Comparison of ENCODE assay signal across 17 cellular contexts in genomic region chr15:42785569-42785968, GRCh38. TPM values are rescaled to one million over a fixed set of nuclear protein-coding genes. Genes with fewer than 3 reads are reported as not detected.
DNase-seq lines count a peak whose midpoint lies in the region; ATAC-seq, FAIRE-seq and TF ChIP-seq lines count a peak whose summit lies in the region.
"Had no signal": no experiment of that assay in that cellular context is flagged by ENCODE, and none has a peak within 500 bp of the region (broad histone marks: within the 10 kb centered on the region; RNA-seq: fewer than 3 reads in every experiment).

No MANE protein-coding gene starts in this region.

- no peak overlapping the region for H3K4me2 ChIP-seq in HepG2 (ENCODE audit: low read depth, low read length)
- H3K4me2 ChIP-seq in K562 (ENCODE audit: insufficient read depth, low read length): no peak overlapping the region
- H3K4me2 ChIP-seq: BLaER1 treated with 17β-estradiol and CSF1 and Interleukin-3, amounts not matched to agents 10 nM and 100 nM had no signal

- H2AFZ ChIP-seq in HepG2 (ENCODE audit: low read length) (no peak overlapping the region), K562 (ENCODE audit: low read depth, low read length) (no peak overlapping the region)

- H4K20me1 ChIP-seq in HepG2 (ENCODE audit: insufficient read depth, low read length): no peaks in the 10 kb centered on the region
- no peaks in the 10 kb centered on the region for H4K20me1 ChIP-seq in K562 (replicated peaks; ENCODE audit: control insufficient read depth, insufficient read depth, low read length)
- H4K20me1 ChIP-seq: BLaER1 treated with 17β-estradiol and CSF1 and Interleukin-3, amounts not matched to agents 10 nM and 100 nM had no signal

- TF ChIP-seq RAD21 in HepG2 (CRISPR knock-in tag; IDR thresholded peaks at IDR 0.05): no peak
- no peak for TF ChIP-seq RAD21 in K562 (CRISPR knock-in tag; conservative IDR thresholded peaks at IDR 0.05 in 1 of 2, IDR thresholded peaks at IDR 0.05 in 1 of 2)

- 96% methylated on average over 2 of the region's 2 CpGs for WGBS in HepG2 (ENCODE audit: low lambda C conversion rate)
- 92% methylated on average over 2 of the region's 2 CpGs for WGBS in right lobe of liver (ENCODE audit: insufficient coverage, low coverage, low lambda C conversion rate, missing lambda C conversion rate)
- WGBS in K562 (ENCODE audit: insufficient coverage, low coverage, missing lambda C conversion rate): 63% methylated on average over 2 of the region's 2 CpGs

- no peak for DNase-seq in HepG2 (ENCODE audit: low spot score)
- no peak for DNase-seq in right lobe of liver
- DNase-seq in NCI-H2227 (lab: John Stamatoyannopoulos, UW; ENCODE audit: unreplicated experiment): peak; percentile 62
- DNase-seq in K562 (ENCODE audit: extremely low read depth in 1 of 4, low spot score in 3 of 4): no peak
- no peak for DNase-seq in HuH-7 (ENCODE audit: low spot score)
- no peak for DNase-seq in SKM-1 treated with dmso at 0.1 percent for 144 hours (lab: John Stamatoyannopoulos, UW; ENCODE audit: unreplicated experiment)
- no peak for DNase-seq in cerebellum (ENCODE audit: low spot score)
- DNase-seq: 8988T; Calu3; CD8-positive, alpha-beta T cell; DMS79 treated with DMSO at 0.1 percent for 48 hours; GF-D8; H9 had no signal

- H3K4me3 ChIP-seq in HepG2 (replicated peaks in 1 of 3; ENCODE audit: insufficient read depth in 1 of 3, low read depth in 2 of 3, low read length in 3 of 3) (no peak overlapping the region), right lobe of liver (no peak overlapping the region), K562 (no peak overlapping the region)
- H3K4me3 ChIP-seq: BLaER1 treated with 17β-estradiol and CSF1 and Interleukin-3, amounts not matched to agents 10 nM and 100 nM had no signal

- CTCF ChIA-PET in HepG2 (lab: Yijun Ruan, JAX; ENCODE audit: low intra/inter-chr PET ratio, low total read pairs) (no interaction called here), K562 (lab: Yijun Ruan, JAX; ENCODE audit: low intra/inter-chr PET ratio) (no interaction called here)

- POLR2A ChIA-PET in HepG2 (lab: Yijun Ruan, JAX): no interaction called here
- POLR2A ChIA-PET in K562 (lab: Yijun Ruan, JAX): no interaction called here

- H3K9me3 ChIP-seq in HepG2 (ENCODE audit: low read length) (no peaks in the 10 kb centered on the region), right lobe of liver (no peaks in the 10 kb centered on the region), K562 (replicated peaks; ENCODE audit: control insufficient read depth, insufficient read depth, low read depth, low read length) (no peaks in the 10 kb centered on the region)
- H3K9me3 ChIP-seq: BLaER1 treated with 17β-estradiol and CSF1 and Interleukin-3, amounts not matched to agents 10 nM and 100 nM had no signal

- in situ Hi-C loops in HepG2 (cut with HindIII; ENCODE audit: extremely low pct_ligation_motif_present, low pct_unique_long_range_greater_than_20kb): no loop called here
- in situ Hi-C loops in K562 (cut with MboI): no loop called here

- TF ChIP-seq EP300 in HepG2 (IDR thresholded peaks at IDR 0.05; ENCODE audit: low read depth in 2 of 2, low read length in 2 of 2): no peak
- no peak for TF ChIP-seq EP300 in HepG2 (CRISPR knock-in tag; IDR thresholded peaks at IDR 0.05; ENCODE audit: borderline replicate concordance)
- TF ChIP-seq EP300 in K562 (IDR thresholded peaks at IDR 0.05; ENCODE audit: low read length): no peak

- H3K27ac ChIP-seq in HepG2 (ENCODE audit: extremely low read length, insufficient read depth, low read length) (no peak overlapping the region), right lobe of liver (no peak overlapping the region), K562 (ENCODE audit: extremely low read depth, low read depth, low read length) (no peak overlapping the region)
- H3K27ac ChIP-seq: BLaER1 treated with 17β-estradiol and CSF1 and Interleukin-3, amounts not matched to agents 10 nM and 100 nM had no signal

- TF ChIP-seq CTCF in HepG2 (CRISPR knock-in tag; IDR thresholded peaks at IDR 0.05): no peak
- no peak for TF ChIP-seq CTCF in right lobe of liver (IDR thresholded peaks at IDR 0.05)
- TF ChIP-seq CTCF in K562 (IDR thresholded peaks at IDR 0.05 in 2 of 3, conservative IDR thresholded peaks at IDR 0.05 in 1 of 3; ENCODE audit: insufficient read depth in 2 of 3, low read depth in 1 of 3, low read length in 3 of 3): no peak

- H3K79me2 ChIP-seq in HepG2 (ENCODE audit: insufficient read depth, low read length): no peaks in the 10 kb centered on the region
- no peaks in the 10 kb centered on the region for H3K79me2 ChIP-seq in K562 (ENCODE audit: control insufficient read depth, insufficient read depth, low read length)

- no peak for ATAC-seq in HepG2
- ATAC-seq in right lobe of liver: no peak
- ATAC-seq in K562: no peak
- no peak for ATAC-seq in HG03457 (IDR thresholded peaks at IDR 0.05; ENCODE audit: unreplicated experiment)
- ATAC-seq: CD8-positive, alpha-beta T cell had no signal

- BruUV-seq in HepG2 (replicated peaks; lab: Mats Ljungman, UMichigan): no TSS peak
- no TSS peak for BruUV-seq in K562 (replicated peaks; lab: Mats Ljungman, UMichigan)

- FAIRE-seq in HepG2 (lab: Jason Lieb, UNC): no peak
- no peak for FAIRE-seq in K562 (lab: Jason Lieb, UNC)
- FAIRE-seq: GM19239, H1 had no signal

- no peaks in the 10 kb centered on the region for H3K9me1 ChIP-seq in K562 (ENCODE audit: control insufficient read depth, insufficient read depth, low read length)

- TF ChIP-seq POLR2A in HepG2 (IDR thresholded peaks at IDR 0.05; ENCODE audit: insufficient read depth in 1 of 2, low read depth in 2 of 2, low read length in 2 of 2) (no peak), right lobe of liver (IDR thresholded peaks at IDR 0.05) (no peak), K562 (conservative IDR thresholded peaks at IDR 0.05) (no peak)

- H3K4me1 ChIP-seq in HepG2 (ENCODE audit: insufficient read depth, low read length) (no peaks in the 10 kb centered on the region), right lobe of liver (no peaks in the 10 kb centered on the region), K562 (replicated peaks in 1 of 2; ENCODE audit: control insufficient read depth in 2 of 2, insufficient read depth in 2 of 2, low read length in 2 of 2) (no peaks in the 10 kb centered on the region)

- H3K36me3 ChIP-seq in HepG2 (replicated peaks in 1 of 2; ENCODE audit: control insufficient read depth in 1 of 2, insufficient read depth in 2 of 2, low read length in 2 of 2): peaks cover 0 to 5% of the 10 kb centered on the region in 2 experiments; a peak in 1 of 5 replicates
- peaks cover 0 to 6% (median 0%) of the 10 kb centered on the region in 4 donors for H3K36me3 ChIP-seq in right lobe of liver
- peaks cover 7% of the 10 kb centered on the region; the same call in 1 of the 3 replicates for H3K36me3 ChIP-seq in K562 (ENCODE audit: control insufficient read depth, insufficient read depth, low read length)

- H3K9ac ChIP-seq in HepG2 (ENCODE audit: insufficient read depth, low read depth, low read length) (no peak overlapping the region), K562 (ENCODE audit: insufficient read depth in 1 of 2, low read depth in 2 of 2, low read length in 2 of 2) (no peak overlapping the region)
- H3K9ac ChIP-seq: BLaER1 treated with 17β-estradiol and CSF1 and Interleukin-3, amounts not matched to agents 10 nM and 100 nM had no signal

- H3K27me3 ChIP-seq in HepG2 (ENCODE audit: control insufficient read depth in 1 of 2, insufficient read depth in 2 of 2, low read length in 2 of 2) (no peaks in the 10 kb centered on the region), right lobe of liver (no peaks in the 10 kb centered on the region), K562 (ENCODE audit: control insufficient read depth in 2 of 2, insufficient read depth in 2 of 2, low read length in 2 of 2) (no peaks in the 10 kb centered on the region)
- H3K27me3 ChIP-seq: BLaER1 treated with 17β-estradiol and CSF1 and Interleukin-3, amounts not matched to agents 10 nM and 100 nM had no signal

- intact Hi-C loops in HepG2 (cut with micrococcal nuclease; ENCODE audit: unreplicated experiment) (no loop called here), right lobe of liver (cut with DNase I) (no loop called here), K562 (cut with micrococcal nuclease) (no loop called here)

RNA-seq across cellular contexts. Expression of gene CDAN1, which starts 48.6 kb away (rescaled TPM):
- 10.8 and 16.1 TPM in 2 replicates for total RNA-seq in HepG2 (2016; rRNA removed; fragmentation: Illumina TruSeq; extraction: Trizol)
- 5.1 and 5.9 TPM in 2 replicates for total RNA-seq in HepG2 (2016; cell fraction: cytosol; rRNA removed; fragmentation: Illumina TruSeq; extraction: Trizol; ENCODE audit: low read depth)
- 8.8 and 15.2 TPM in 2 replicates for total RNA-seq in HepG2 (2016; cell fraction: insoluble cytoplasmic fraction; rRNA removed; fragmentation: Illumina TruSeq; extraction: Trizol)
- 6.3 and 6.5 TPM in 2 replicates for total RNA-seq in HepG2 (2016; cell fraction: membrane; rRNA removed; fragmentation: Illumina TruSeq; extraction: Trizol)
- total RNA-seq in HepG2 (2016; cell fraction: nucleus; rRNA removed; fragmentation: Illumina TruSeq; extraction: Trizol): 17.7 and 18.9 TPM in 2 replicates
- polyA plus RNA-seq in HepG2 (2011; rRNA removed): 5.0 and 7.3 TPM in 2 replicates
- 3.8 and 4.0 TPM in 2 replicates for polyA plus RNA-seq in HepG2 (2011; cell fraction: cytosol; rRNA removed)
- 19.5 and 23.8 TPM in 2 replicates for polyA plus RNA-seq in HepG2 (2011; cell fraction: nucleus; rRNA removed)
- polyA plus RNA-seq in HepG2 (2012): 7.2 and 7.6 TPM in 2 replicates
- 1.5 and 1.7 TPM in 2 replicates for polyA plus RNA-seq in HepG2 (2016; cell fraction: cytosol; fragmentation: Illumina TruSeq; extraction: Trizol; ENCODE audit: low read depth)
- 7.6 and 9.1 TPM in 2 replicates for polyA plus RNA-seq in HepG2 (2016; cell fraction: insoluble cytoplasmic fraction; fragmentation: Illumina TruSeq; extraction: Trizol; ENCODE audit: low read depth)
- 2.6 and 3.4 TPM in 2 replicates for polyA plus RNA-seq in HepG2 (2016; cell fraction: membrane; fragmentation: Illumina TruSeq; extraction: Trizol; ENCODE audit: low read depth)
- polyA plus RNA-seq in HepG2 (2016; cell fraction: nucleus; fragmentation: Illumina TruSeq; extraction: Trizol; ENCODE audit: insufficient read depth, low read depth): 33.4 and 36.1 TPM in 2 replicates
- 9.8 and 12.9 TPM in 2 replicates for polyA minus RNA-seq in HepG2 (2011; rRNA and poly(A)+ RNA removed; ENCODE audit: low replicate concordance)
- polyA minus RNA-seq in HepG2 (2011; cell fraction: cytosol; rRNA and poly(A)+ RNA removed): 4.0 and 5.0 TPM in 2 replicates
- polyA minus RNA-seq in HepG2 (2011; cell fraction: nucleus; rRNA and poly(A)+ RNA removed): 16.9 and 18.9 TPM in 2 replicates
- 1 to 10 TPM; 5.0 to 8.2 (median 6.3) TPM for total RNA-seq in right lobe of liver
- 42.0 and 69.0 TPM in 2 replicates for total RNA-seq in K562 (2011; cell fraction: chromatin; rRNA removed; ENCODE audit: low replicate concordance)
- 42.7 and 48.0 TPM in 2 replicates for total RNA-seq in K562 (2011; cell fraction: nucleolus; rRNA removed)
- 37.2 and 43.0 TPM in 2 replicates for total RNA-seq in K562 (2011; cell fraction: nucleoplasm; rRNA removed)
- 28.3 and 31.8 TPM in 2 replicates for total RNA-seq in K562 (2014; rRNA removed)
- total RNA-seq in K562 (2014; rRNA removed; fragmentation: Illumina TruSeq; extraction: Trizol): 9.2 and 10.3 TPM in 2 replicates
- 17.8 TPM in 2 replicates for total RNA-seq in K562 (2015; rRNA removed; fragmentation: Illumina TruSeq; extraction: Trizol)
- total RNA-seq in K562 (2021): 34.4 and 36.5 TPM in 2 replicates
- polyA plus RNA-seq in K562 (2011; rRNA removed): 11.0 and 11.7 TPM in 2 replicates
- 10.8 and 12.5 TPM in 2 replicates for polyA plus RNA-seq in K562 (2011; cell fraction: cytosol; rRNA removed)
- 26.0 and 32.8 TPM in 2 replicates for polyA plus RNA-seq in K562 (2011; cell fraction: nucleus; rRNA removed)
- 20.1 and 25.3 TPM in 2 replicates for polyA plus RNA-seq in K562 (2012)
- 13.8 and 15.1 TPM in 2 replicates for polyA plus RNA-seq in K562 (2014; fragmentation: Illumina TruSeq; extraction: Trizol)
- polyA plus RNA-seq in K562 (2014; fragmentation: Nextera tagmentation; extraction: Ambion mirVana): 1 to 10 TPM; 1.6 to 2.7 TPM
- 16.5 and 20.5 TPM in 2 replicates for polyA plus RNA-seq in K562 (2014; rRNA removed)
- polyA minus RNA-seq in K562 (2011; rRNA and poly(A)+ RNA removed): 7.5 and 9.7 TPM in 2 replicates
- 9.0 and 13.4 TPM in 2 replicates for polyA minus RNA-seq in K562 (2011; cell fraction: cytosol; rRNA and poly(A)+ RNA removed)
- polyA minus RNA-seq in K562 (2011; cell fraction: nucleus; rRNA and poly(A)+ RNA removed): 18.8 and 19.3 TPM in 2 replicates
- 12.3 TPM for total RNA-seq in cerebellum

Comparison
In these comparisons a context has a peak if more than half of its experiments do, and no peak if none do; other contexts are left out.
1. Of the 241 proteins assayed by ChIP-seq in both HepG2 and K562: peak only in HepG2: none; only in K562: MAFG; in both: MAFF and MAFK; in neither: 238.